In the genomic region with DNA sequence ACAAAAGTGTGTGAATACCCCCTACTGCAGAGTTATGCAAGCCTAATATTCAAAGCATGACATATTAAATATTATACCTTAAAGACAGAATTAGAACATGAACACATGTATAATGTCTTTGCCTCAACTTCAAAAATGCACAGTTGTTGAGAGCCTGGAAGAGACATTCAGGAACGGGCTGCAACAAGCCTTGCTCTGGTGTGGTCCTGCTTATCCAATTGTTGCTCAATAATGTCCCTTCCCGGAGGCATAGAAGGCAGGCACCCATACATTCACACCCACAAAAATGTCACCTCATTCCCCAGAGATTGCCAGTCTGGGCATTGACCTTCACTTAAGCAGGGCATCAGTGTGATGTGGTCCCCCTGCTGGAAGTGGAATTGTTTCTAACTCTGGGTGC, we compare ENCODE assay signal across 19 cellular contexts.
"Had no signal": no experiment of that assay in that cellular context is flagged by ENCODE, and none has a peak within 500 bp of the region (broad histone marks: within the 10 kb centered on the region; RNA-seq: fewer than 3 reads in every experiment).

No MANE protein-coding gene starts in this region.

- H3K27ac ChIP-seq: colonic mucosa, dorsolateral prefrontal cortex, epithelial cell of prostate, right lobe of liver, VCaP had no signal

- DNase-seq: activated CD4-positive, alpha-beta T cell treated with anti-CD3 and anti-CD28 coated beads for 1 hour; activated T-cell treated with anti-CD3 and anti-CD28 coated beads, Interleukin-2, amount 50 U/mL, for 24 hours; colonic mucosa; dorsolateral prefrontal cortex; foreskin fibroblast; heart right ventricle; islet precursor cell; left cardiac atrium; nephron progenitor cell; right lobe of liver; stimulated activated CD4-positive, alpha-beta T cell treated with anti-CD3 and anti-CD28 coated beads, Interleukin-4, amount 100 ng/mL, for 1 hour; stimulated activated naive CD8-positive, alpha-beta T cell treated with anti-CD3 and anti-CD28 coated beads, Interleukin-15, Interleukin-2, amounts not matched to agents 100 U/mL and 50 U/mL, for 24 hours; T-cell had no signal

- H3K4me3 ChIP-seq: ascending aorta, colonic mucosa, dorsolateral prefrontal cortex, heart right ventricle, right lobe of liver, thyroid gland had no signal

- ATAC-seq: activated naive CD4-positive, alpha-beta T cell treated with anti-CD3 and anti-CD28 coated beads, Interleukin-2, amount 50 U/mL, for 72 hours; activated T-helper 17 cell treated with anti-CD3 and anti-CD28 coated beads, Interleukin-2, amount 50 U/mL, for 72 hours; heart right ventricle; left cardiac atrium; right lobe of liver; stimulated activated naive CD8-positive, alpha-beta T cell treated with anti-CD3 and anti-CD28 coated beads, Interleukin-15, Interleukin-2, amounts not matched to agents 100 U/mL and 50 U/mL, for 24 hours; T-cell had no signal

- H3K9me3 ChIP-seq: colonic mucosa, right lobe of liver, thyroid gland had no signal

- H3K36me3 ChIP-seq: ascending aorta, colonic mucosa, right lobe of liver, thyroid gland had no signal

- H3K4me1 ChIP-seq: right lobe of liver had no signal

- H3K27me3 ChIP-seq: ascending aorta, colonic mucosa, dorsolateral prefrontal cortex, heart right ventricle, right lobe of liver, thyroid gland had no signal
